In genomic region chr19:42113641-42114348, GRCh38 we compare ENCODE assay signal across 8 cellular contexts.
DNase-seq lines count a peak whose midpoint lies in the region; ATAC-seq and TF ChIP-seq lines count a peak whose summit lies in the region.

No MANE protein-coding gene starts in this region.

- peak overlapping the region; percentile 77 to 99 (median 88) for H3K4me2 ChIP-seq in BLaER1 treated with 17β-estradiol and CSF1 and Interleukin-3, amounts not matched to agents 10 nM and 100 nM

- H3K9ac ChIP-seq in BLaER1 treated with 17β-estradiol and CSF1 and Interleukin-3, amounts not matched to agents 10 nM and 100 nM, result peak overlapping the region in 8 of 11 experiments; percentile 22 to 56 (median 46); a peak in 15 of 22 replicates

- H3K27ac ChIP-seq in BLaER1 treated with 17β-estradiol and CSF1 and Interleukin-3, amounts not matched to agents 10 nM and 100 nM, result peak overlapping the region in 8 of 11 experiments; percentile 6 to 65 (median 41); a peak in 15 of 22 replicates
- peak overlapping the region; percentile 93 for H3K27ac ChIP-seq in RWPE1
- H3K27ac ChIP-seq in coronary artery, result peak overlapping the region in 1 of 2 donors; percentile 64

- CTCF ChIA-PET in RWPE1 (lab: Yijun Ruan, JAX), result interaction anchor here (0.6 to 1.1 kb wide), 6 partner anchors 8 to 415 kb away, joined by 3 to 6 read pairs (median 4); partner anchors contain the start of gene POU2F2

- no peaks in the 10 kb centered on the region for H3K27me3 ChIP-seq in BLaER1 treated with 17β-estradiol and CSF1 and Interleukin-3, amounts not matched to agents 10 nM and 100 nM

- POLR2A ChIA-PET in RWPE1 (lab: Yijun Ruan, JAX; ENCODE audit: low non-redundant PET), result interaction anchor here (0.5 to 0.7 kb wide), 2 partner anchors 170 to 1289 kb away, joined by 3 read pairs; no protein-coding TSS in a partner anchor

- H3K4me1 ChIP-seq in BLaER1 treated with 17β-estradiol and CSF1 and Interleukin-3, amounts not matched to agents 10 nM and 100 nM, result peaks cover 69 to 100% (median 86%) of the 10 kb centered on the region in 10 experiments

- H3K36me3 ChIP-seq in BLaER1 treated with 17β-estradiol and CSF1 and Interleukin-3, amounts not matched to agents 10 nM and 100 nM, result peaks cover 0 to 98% (median 12%) of the 10 kb centered on the region in 11 experiments; a peak in 14 of 22 replicates

- ATAC-seq in GM18868 (IDR thresholded peaks at IDR 0.05; ENCODE audit: unreplicated experiment) (peak; percentile 55), HG03442 (IDR thresholded peaks at IDR 0.05; ENCODE audit: unreplicated experiment) (peak; percentile 22), GM21576 (IDR thresholded peaks at IDR 0.05; ENCODE audit: unreplicated experiment) (no peak)

- H3K9me3 ChIP-seq in BLaER1 treated with 17β-estradiol and CSF1 and Interleukin-3, amounts not matched to agents 10 nM and 100 nM (replicated peaks in 1 of 11), result no peaks in the 10 kb centered on the region

- H4K20me1 ChIP-seq in BLaER1 treated with 17β-estradiol and CSF1 and Interleukin-3, amounts not matched to agents 10 nM and 100 nM, result peaks cover 0 to 86% (median 0%) of the 10 kb centered on the region in 11 experiments; a peak in 7 of 22 replicates

- DNase-seq in RWPE1 (ENCODE audit: low spot score), result peak; percentile 93
- peak; percentile 96 for DNase-seq in fibroblast of pulmonary artery (ENCODE audit: low read depth)
- DNase-seq in smooth muscle cell of the brain vasculature (ENCODE audit: low read depth, low spot score), result peak; percentile 87
- DNase-seq in coronary artery (ENCODE audit: low spot score), result no peak

- TF ChIP-seq CTCF in RWPE1 (conservative IDR thresholded peaks at IDR 0.05; ENCODE audit: low read depth), result no peak; the same call in 1 of the 2 replicates
- TF ChIP-seq CTCF in fibroblast of pulmonary artery (IDR thresholded peaks at IDR 0.05; ENCODE audit: low read length, missing control alignments), result peak; percentile 33
- no peak for TF ChIP-seq CTCF in coronary artery (IDR thresholded peaks at IDR 0.05)

- peak overlapping the region in 6 of 10 experiments; percentile 1 to 48 (median 25); a peak in 8 of 20 replicates for H3K4me3 ChIP-seq in BLaER1 treated with 17β-estradiol and CSF1 and Interleukin-3, amounts not matched to agents 10 nM and 100 nM
- H3K4me3 ChIP-seq in fibroblast of pulmonary artery (replicated peaks; ENCODE audit: low read depth, low read length) (peak overlapping the region; percentile 17), coronary artery (no peak overlapping the region)
